In genomic region chr9:132006657-132007370, GRCh38 we compare ENCODE assay signal across 8 cellular contexts.
DNase-seq lines count a peak whose midpoint lies in the region; ATAC-seq lines count a peak whose summit lies in the region.

No MANE protein-coding gene starts in this region.

- H3K4me3 Mint-ChIP-seq in activated naive CD8-positive, alpha-beta T cell treated with anti-CD3 and anti-CD28 coated beads, Interleukin-2, amount 50 U/mL, for 24 hours, result no peak overlapping the region

- peaks cover 9% of the 10 kb centered on the region for H3K36me3 Mint-ChIP-seq in activated naive CD8-positive, alpha-beta T cell treated with anti-CD3 and anti-CD28 coated beads, Interleukin-2, amount 50 U/mL, for 24 hours (ENCODE audit: low read depth)

- peak; percentile 79 for DNase-seq in DMS153 (lab: John Stamatoyannopoulos, UW)
- peak; percentile 52 to 64 for DNase-seq in NCI-H1930 (lab: John Stamatoyannopoulos, UW)
- no peak for DNase-seq in activated naive CD8-positive, alpha-beta T cell treated with anti-CD3 and anti-CD28 coated beads, Interleukin-2, amount 50 U/mL, for 24 hours
- DNase-seq in stimulated activated CD4-positive, alpha-beta T cell treated with anti-CD3 and anti-CD28 coated beads, Interleukin-1b, Interleukin-23, amount 100 ng/mL, for 48 hours, result peak; percentile 56
- no peak for DNase-seq in nucleus accumbens (lab: John Stamatoyannopoulos, UW)
- no peak for DNase-seq in SW 1271 (lab: John Stamatoyannopoulos, UW)
- no peak for DNase-seq in NK-92 treated with Interleukin-12 subunit alpha and Interleukin-12 subunit beta, amount 100 ng/mL, for 24 hours (lab: John Stamatoyannopoulos, UW)

- peak; percentile 79 for ATAC-seq in GM21390 (IDR thresholded peaks at IDR 0.05; ENCODE audit: unreplicated experiment)
- ATAC-seq in activated naive CD8-positive, alpha-beta T cell treated with anti-CD3 and anti-CD28 coated beads, Interleukin-2, amount 50 U/mL, for 24 hours, result peak; percentile 96

- H3K4me1 Mint-ChIP-seq in activated naive CD8-positive, alpha-beta T cell treated with anti-CD3 and anti-CD28 coated beads, Interleukin-2, amount 50 U/mL, for 24 hours, result peaks cover 58% of the 10 kb centered on the region

- no peaks in the 10 kb centered on the region for H3K27me3 Mint-ChIP-seq in activated naive CD8-positive, alpha-beta T cell treated with anti-CD3 and anti-CD28 coated beads, Interleukin-2, amount 50 U/mL, for 24 hours

- H3K9me3 Mint-ChIP-seq in activated naive CD8-positive, alpha-beta T cell treated with anti-CD3 and anti-CD28 coated beads, Interleukin-2, amount 50 U/mL, for 24 hours, result no peaks in the 10 kb centered on the region

- H3K27ac Mint-ChIP-seq in activated naive CD8-positive, alpha-beta T cell treated with anti-CD3 and anti-CD28 coated beads, Interleukin-2, amount 50 U/mL, for 24 hours, result peak overlapping the region; percentile 24

Comparison
In these comparisons a context has a peak if more than half of its experiments do, and no peak if none do; other contexts are left out.
1. DNase-seq: peak in DMS153 (single experiment), NCI-H1930 (2 of 2) and stimulated activated CD4-positive, alpha-beta T cell treated with anti-CD3 and anti-CD28 coated beads, Interleukin-1b, Interleukin-23, amount 100 ng/mL, for 48 hours (single experiment); none in activated naive CD8-positive, alpha-beta T cell treated with anti-CD3 and anti-CD28 coated beads, Interleukin-2, amount 50 U/mL, for 24 hours (single experiment), nucleus accumbens (0 of 56), SW 1271 (0 of 2) and NK-92 treated with Interleukin-12 subunit alpha and Interleukin-12 subunit beta, amount 100 ng/mL, for 24 hours (single experiment).